14 cellular contexts compared by ENCODE assay signal in the genomic region with DNA sequence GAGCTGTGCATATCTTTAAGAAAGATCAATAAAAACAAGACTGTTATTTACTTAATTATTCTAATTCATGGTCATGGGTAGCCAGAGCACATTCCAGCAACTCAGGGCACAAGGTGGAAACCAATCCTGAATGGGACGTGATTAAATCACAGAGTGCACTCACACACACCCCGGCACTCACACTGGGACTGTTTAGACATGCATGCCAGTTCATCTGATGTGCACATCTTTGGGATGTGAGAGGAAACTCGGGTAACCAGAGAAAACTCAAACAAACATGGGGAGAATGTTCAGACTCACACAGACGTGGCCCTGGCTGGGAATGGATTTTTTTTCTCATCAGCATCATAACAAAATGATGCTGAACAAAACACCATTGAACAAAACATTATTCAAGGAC. TPM values are rescaled to one million over a fixed set of nuclear protein-coding genes. Genes with fewer than 3 reads are reported as not detected.
"Had no signal": no experiment of that assay in that cellular context is flagged by ENCODE, and none has a peak within 500 bp of the region (broad histone marks: within the 10 kb centered on the region; RNA-seq: fewer than 3 reads in every experiment).

No MANE protein-coding gene starts in this region.

- H3K9me3 Mint-ChIP-seq: activated T-helper 1 cell treated with anti-CD3 and anti-CD28 coated beads, Interleukin-12 subunit alpha, Interleukin-12 subunit beta, Interleukin-2, Interleukin-4 antibody, amounts not matched to agents 30 ng/mL and 10 ng/mL and 1 ng/mL, durations not matched to agents 14 hours and 24 hours and 36 hours; T-cell had no signal

- H3K27ac Mint-ChIP-seq: activated T-helper 1 cell treated with anti-CD3 and anti-CD28 coated beads, Interleukin-12 subunit alpha, Interleukin-12 subunit beta, Interleukin-2, Interleukin-4 antibody, amounts not matched to agents 30 ng/mL and 10 ng/mL and 1 ng/mL, durations not matched to agents 14 hours and 24 hours and 36 hours; nephron; T-cell had no signal

- H3K4me3 Mint-ChIP-seq: activated T-helper 1 cell treated with anti-CD3 and anti-CD28 coated beads, Interleukin-12 subunit alpha, Interleukin-12 subunit beta, Interleukin-2, Interleukin-4 antibody, amounts not matched to agents 30 ng/mL and 10 ng/mL and 1 ng/mL, durations not matched to agents 14 hours and 24 hours and 36 hours; nephron; T-cell had no signal

- H3K4me3 ChIP-seq: ascending aorta, coronary artery, gastrocnemius medialis, upper lobe of left lung had no signal

- DNase-seq: activated CD4-positive, alpha-beta T cell treated with anti-CD3 and anti-CD28 coated beads for 4 hours; activated naive CD4-positive, alpha-beta T cell; effector CD8-positive, alpha-beta T cell; gastrocnemius medialis; mammary epithelial cell; occipital lobe; T-cell; upper lobe of left lung had no signal

- ATAC-seq: gastrocnemius medialis, T-cell had no signal

RNA-seq across cellular contexts. Expression of gene SMIM32, which starts 31.0 kb away (rescaled TPM):
- total RNA-seq: activated T-helper 1 cell treated with anti-CD3 and anti-CD28 coated beads, Interleukin-12 subunit alpha, Interleukin-12 subunit beta, Interleukin-2, Interleukin-4 antibody, amounts not matched to agents 30 ng/mL and 10 ng/mL and 1 ng/mL, durations not matched to agents 14 hours and 24 hours and 36 hours; ascending aorta; cardiac septum; fibroblast of lung; mammary epithelial cell; occipital lobe; T-cell; upper lobe of left lung had no signal
